1 cellular context compared by ENCODE assay signal in the genomic region with DNA sequence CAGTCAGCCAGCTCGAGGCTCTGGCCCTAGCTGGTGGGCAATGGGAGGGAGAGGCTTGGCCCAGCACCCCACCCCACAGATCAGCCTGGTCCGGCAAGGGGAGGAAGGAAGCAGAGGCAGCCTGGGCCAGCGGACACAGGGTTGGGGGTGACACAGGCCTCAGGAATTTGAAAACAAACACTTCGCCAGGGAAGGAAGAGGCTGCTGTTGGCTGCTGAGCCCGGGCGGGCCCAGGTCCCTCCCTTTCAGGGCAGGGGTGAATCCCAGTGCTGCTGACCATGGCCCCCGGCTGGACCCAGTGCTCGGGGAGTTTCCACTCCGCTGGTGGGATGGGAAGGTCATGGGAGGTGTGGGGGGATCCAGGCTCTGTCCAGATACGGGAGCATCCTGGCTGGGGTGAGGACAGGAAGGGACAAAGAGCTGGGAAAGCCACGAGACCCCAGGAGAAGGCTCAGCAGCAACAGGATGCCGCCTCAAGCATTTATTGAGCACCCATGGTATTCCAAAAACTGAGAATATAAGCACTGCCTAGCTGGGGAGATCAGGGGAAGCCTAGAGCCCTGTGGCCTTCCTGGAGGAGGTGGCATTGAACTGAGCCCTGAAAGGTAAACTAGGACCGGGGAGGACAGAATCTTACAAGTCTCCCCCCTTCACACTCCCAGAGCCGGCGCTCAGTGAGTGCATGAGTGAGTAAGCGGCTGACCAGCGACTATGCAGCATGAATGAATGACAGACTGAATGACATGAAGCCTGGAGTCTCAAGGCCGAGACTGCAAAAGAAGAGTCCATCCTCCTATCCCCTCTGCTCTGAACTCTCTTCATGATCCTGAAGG.
A peak's percentile ranks its signal among the peaks of the same experiment; 100 is the strongest.
TF ChIP-seq lines count a peak whose summit lies in the region.

No MANE protein-coding gene starts in this region.

TF ChIP-seq in HepG2, 621 proteins besides CTCF, POLR2A, EP300 and RAD21 (continued from another document and continues in another):
- TF ChIP-seq, protein P1, sequence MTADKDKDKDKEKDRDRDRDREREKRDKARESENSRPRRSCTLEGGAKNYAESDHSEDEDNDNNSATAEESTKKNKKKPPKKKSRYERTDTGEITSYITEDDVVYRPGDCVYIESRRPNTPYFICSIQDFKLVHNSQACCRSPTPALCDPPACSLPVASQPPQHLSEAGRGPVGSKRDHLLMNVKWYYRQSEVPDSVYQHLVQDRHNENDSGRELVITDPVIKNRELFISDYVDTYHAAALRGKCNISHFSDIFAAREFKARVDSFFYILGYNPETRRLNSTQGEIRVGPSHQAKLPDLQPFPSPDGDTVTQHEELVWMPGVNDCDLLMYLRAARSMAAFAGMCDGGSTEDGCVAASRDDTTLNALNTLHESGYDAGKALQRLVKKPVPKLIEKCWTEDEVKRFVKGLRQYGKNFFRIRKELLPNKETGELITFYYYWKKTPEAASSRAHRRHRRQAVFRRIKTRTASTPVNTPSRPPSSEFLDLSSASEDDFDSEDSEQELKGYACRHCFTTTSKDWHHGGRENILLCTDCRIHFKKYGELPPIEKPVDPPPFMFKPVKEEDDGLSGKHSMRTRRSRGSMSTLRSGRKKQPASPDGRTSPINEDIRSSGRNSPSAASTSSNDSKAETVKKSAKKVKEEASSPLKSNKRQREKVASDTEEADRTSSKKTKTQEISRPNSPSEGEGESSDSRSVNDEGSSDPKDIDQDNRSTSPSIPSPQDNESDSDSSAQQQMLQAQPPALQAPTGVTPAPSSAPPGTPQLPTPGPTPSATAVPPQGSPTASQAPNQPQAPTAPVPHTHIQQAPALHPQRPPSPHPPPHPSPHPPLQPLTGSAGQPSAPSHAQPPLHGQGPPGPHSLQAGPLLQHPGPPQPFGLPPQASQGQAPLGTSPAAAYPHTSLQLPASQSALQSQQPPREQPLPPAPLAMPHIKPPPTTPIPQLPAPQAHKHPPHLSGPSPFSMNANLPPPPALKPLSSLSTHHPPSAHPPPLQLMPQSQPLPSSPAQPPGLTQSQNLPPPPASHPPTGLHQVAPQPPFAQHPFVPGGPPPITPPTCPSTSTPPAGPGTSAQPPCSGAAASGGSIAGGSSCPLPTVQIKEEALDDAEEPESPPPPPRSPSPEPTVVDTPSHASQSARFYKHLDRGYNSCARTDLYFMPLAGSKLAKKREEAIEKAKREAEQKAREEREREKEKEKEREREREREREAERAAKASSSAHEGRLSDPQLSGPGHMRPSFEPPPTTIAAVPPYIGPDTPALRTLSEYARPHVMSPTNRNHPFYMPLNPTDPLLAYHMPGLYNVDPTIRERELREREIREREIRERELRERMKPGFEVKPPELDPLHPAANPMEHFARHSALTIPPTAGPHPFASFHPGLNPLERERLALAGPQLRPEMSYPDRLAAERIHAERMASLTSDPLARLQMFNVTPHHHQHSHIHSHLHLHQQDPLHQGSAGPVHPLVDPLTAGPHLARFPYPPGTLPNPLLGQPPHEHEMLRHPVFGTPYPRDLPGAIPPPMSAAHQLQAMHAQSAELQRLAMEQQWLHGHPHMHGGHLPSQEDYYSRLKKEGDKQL (CRISPR knock-in tag; IDR thresholded peaks at IDR 0.05; ENCODE audit: low read depth) = peak; percentile 63; the same call in 1 of the 2 replicates
- TF ChIP-seq HES4 (CRISPR knock-in tag; IDR thresholded peaks at IDR 0.05; ENCODE audit: borderline replicate concordance) (0 out of 2 replicates have a peak, but pooled peaks have one; percentile 43), THAP11 (CRISPR knock-in tag; IDR thresholded peaks at IDR 0.05) (peak; percentile 63), MAF1 (CRISPR knock-in tag; IDR thresholded peaks at IDR 0.05; ENCODE audit: borderline replicate concordance) (0 out of 2 replicates have a peak, but pooled peaks have one; percentile 56), DR1 (CRISPR knock-in tag; IDR thresholded peaks at IDR 0.05) (no peak), ZNF550 (CRISPR knock-in tag; IDR thresholded peaks at IDR 0.05; ENCODE audit: borderline replicate concordance) (no peak), TCF7L2 (IDR thresholded peaks at IDR 0.05; ENCODE audit: low read depth, low read length) (no peak), ZNF350 (CRISPR knock-in tag; IDR thresholded peaks at IDR 0.05; ENCODE audit: borderline replicate concordance, low read depth) (peak; percentile 63; the same call in 1 of the 2 replicates), GABPA (IDR thresholded peaks at IDR 0.05; ENCODE audit: low read depth, low read length) (no peak), GABPA (CRISPR knock-in tag; IDR thresholded peaks at IDR 0.05; ENCODE audit: low read depth) (peak; percentile 66), RORA (CRISPR knock-in tag; IDR thresholded peaks at IDR 0.05) (no peak), REXO4 (CRISPR knock-in tag; IDR thresholded peaks at IDR 0.05; ENCODE audit: borderline replicate concordance) (no peak), ZNF496 (CRISPR knock-in tag; IDR thresholded peaks at IDR 0.05; ENCODE audit: insufficient replicate concordance) (no peak), SRSF1 (optimal IDR thresholded peaks at IDR 0.05; ENCODE audit: low read depth, low read length) (no peak), ZSCAN20 (CRISPR knock-in tag; IDR thresholded peaks at IDR 0.05; ENCODE audit: borderline replicate concordance) (no peak), ZNF546 (CRISPR knock-in tag; conservative IDR thresholded peaks at IDR 0.05) (no peak), ZNF773 (CRISPR knock-in tag; IDR thresholded peaks at IDR 0.05; ENCODE audit: borderline replicate concordance) (no peak)
- TF ChIP-seq, protein P2, sequence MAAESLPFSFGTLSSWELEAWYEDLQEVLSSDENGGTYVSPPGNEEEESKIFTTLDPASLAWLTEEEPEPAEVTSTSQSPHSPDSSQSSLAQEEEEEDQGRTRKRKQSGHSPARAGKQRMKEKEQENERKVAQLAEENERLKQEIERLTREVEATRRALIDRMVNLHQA (CRISPR knock-in tag; IDR thresholded peaks at IDR 0.05) = no peak
- TF ChIP-seq, protein P3, sequence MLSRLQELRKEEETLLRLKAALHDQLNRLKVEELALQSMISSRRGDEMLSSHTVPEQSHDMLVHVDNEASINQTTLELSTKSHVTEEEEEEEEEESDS (CRISPR knock-in tag; IDR thresholded peaks at IDR 0.05; ENCODE audit: borderline replicate concordance) = no peak
- TF ChIP-seq, protein P4, sequence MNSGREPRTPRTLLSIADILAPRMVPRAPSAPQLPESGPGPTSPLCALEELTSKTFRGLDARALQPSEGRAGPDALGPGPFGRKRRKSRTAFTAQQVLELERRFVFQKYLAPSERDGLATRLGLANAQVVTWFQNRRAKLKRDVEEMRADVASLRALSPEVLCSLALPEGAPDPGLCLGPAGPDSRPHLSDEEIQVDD (CRISPR knock-in tag; IDR thresholded peaks at IDR 0.05; ENCODE audit: borderline replicate concordance) = no peak
- TF ChIP-seq, protein P5, sequence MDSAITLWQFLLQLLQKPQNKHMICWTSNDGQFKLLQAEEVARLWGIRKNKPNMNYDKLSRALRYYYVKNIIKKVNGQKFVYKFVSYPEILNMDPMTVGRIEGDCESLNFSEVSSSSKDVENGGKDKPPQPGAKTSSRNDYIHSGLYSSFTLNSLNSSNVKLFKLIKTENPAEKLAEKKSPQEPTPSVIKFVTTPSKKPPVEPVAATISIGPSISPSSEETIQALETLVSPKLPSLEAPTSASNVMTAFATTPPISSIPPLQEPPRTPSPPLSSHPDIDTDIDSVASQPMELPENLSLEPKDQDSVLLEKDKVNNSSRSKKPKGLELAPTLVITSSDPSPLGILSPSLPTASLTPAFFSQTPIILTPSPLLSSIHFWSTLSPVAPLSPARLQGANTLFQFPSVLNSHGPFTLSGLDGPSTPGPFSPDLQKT (CRISPR knock-in tag; IDR thresholded peaks at IDR 0.05; ENCODE audit: borderline replicate concordance) = no peak
- TF ChIP-seq, protein P6, sequence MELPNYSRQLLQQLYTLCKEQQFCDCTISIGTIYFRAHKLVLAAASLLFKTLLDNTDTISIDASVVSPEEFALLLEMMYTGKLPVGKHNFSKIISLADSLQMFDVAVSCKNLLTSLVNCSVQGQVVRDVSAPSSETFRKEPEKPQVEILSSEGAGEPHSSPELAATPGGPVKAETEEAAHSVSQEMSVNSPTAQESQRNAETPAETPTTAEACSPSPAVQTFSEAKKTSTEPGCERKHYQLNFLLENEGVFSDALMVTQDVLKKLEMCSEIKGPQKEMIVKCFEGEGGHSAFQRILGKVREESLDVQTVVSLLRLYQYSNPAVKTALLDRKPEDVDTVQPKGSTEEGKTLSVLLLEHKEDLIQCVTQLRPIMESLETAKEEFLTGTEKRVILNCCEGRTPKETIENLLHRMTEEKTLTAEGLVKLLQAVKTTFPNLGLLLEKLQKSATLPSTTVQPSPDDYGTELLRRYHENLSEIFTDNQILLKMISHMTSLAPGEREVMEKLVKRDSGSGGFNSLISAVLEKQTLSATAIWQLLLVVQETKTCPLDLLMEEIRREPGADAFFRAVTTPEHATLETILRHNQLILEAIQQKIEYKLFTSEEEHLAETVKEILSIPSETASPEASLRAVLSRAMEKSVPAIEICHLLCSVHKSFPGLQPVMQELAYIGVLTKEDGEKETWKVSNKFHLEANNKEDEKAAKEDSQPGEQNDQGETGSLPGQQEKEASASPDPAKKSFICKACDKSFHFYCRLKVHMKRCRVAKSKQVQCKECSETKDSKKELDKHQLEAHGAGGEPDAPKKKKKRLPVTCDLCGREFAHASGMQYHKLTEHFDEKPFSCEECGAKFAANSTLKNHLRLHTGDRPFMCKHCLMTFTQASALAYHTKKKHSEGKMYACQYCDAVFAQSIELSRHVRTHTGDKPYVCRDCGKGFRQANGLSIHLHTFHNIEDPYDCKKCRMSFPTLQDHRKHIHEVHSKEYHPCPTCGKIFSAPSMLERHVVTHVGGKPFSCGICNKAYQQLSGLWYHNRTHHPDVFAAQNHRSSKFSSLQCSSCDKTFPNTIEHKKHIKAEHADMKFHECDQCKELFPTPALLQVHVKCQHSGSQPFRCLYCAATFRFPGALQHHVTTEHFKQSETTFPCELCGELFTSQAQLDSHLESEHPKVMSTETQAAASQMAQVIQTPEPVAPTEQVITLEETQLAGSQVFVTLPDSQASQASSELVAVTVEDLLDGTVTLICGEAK (IDR thresholded peaks at IDR 0.05) = no peak
- TF ChIP-seq, protein P6 (CRISPR knock-in tag; IDR thresholded peaks at IDR 0.05) = no peak
- TF ChIP-seq, protein P7, sequence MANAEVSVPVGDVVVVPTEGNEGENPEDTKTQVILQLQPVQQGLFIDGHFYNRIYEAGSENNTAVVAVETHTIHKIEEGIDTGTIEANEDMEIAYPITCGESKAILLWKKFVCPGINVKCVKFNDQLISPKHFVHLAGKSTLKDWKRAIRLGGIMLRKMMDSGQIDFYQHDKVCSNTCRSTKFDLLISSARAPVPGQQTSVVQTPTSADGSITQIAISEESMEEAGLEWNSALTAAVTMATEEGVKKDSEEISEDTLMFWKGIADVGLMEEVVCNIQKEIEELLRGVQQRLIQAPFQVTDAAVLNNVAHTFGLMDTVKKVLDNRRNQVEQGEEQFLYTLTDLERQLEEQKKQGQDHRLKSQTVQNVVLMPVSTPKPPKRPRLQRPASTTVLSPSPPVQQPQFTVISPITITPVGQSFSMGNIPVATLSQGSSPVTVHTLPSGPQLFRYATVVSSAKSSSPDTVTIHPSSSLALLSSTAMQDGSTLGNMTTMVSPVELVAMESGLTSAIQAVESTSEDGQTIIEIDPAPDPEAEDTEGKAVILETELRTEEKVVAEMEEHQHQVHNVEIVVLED (CRISPR knock-in tag; IDR thresholded peaks at IDR 0.05; ENCODE audit: borderline replicate concordance) = no peak; the same call in 1 of the 2 replicates
- TF ChIP-seq, protein P8, sequence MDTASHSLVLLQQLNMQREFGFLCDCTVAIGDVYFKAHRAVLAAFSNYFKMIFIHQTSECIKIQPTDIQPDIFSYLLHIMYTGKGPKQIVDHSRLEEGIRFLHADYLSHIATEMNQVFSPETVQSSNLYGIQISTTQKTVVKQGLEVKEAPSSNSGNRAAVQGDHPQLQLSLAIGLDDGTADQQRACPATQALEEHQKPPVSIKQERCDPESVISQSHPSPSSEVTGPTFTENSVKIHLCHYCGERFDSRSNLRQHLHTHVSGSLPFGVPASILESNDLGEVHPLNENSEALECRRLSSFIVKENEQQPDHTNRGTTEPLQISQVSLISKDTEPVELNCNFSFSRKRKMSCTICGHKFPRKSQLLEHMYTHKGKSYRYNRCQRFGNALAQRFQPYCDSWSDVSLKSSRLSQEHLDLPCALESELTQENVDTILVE (CRISPR knock-in tag; IDR thresholded peaks at IDR 0.05) = peak; percentile 41; the same call in 1 of the 2 replicates
- TF ChIP-seq, protein P9, sequence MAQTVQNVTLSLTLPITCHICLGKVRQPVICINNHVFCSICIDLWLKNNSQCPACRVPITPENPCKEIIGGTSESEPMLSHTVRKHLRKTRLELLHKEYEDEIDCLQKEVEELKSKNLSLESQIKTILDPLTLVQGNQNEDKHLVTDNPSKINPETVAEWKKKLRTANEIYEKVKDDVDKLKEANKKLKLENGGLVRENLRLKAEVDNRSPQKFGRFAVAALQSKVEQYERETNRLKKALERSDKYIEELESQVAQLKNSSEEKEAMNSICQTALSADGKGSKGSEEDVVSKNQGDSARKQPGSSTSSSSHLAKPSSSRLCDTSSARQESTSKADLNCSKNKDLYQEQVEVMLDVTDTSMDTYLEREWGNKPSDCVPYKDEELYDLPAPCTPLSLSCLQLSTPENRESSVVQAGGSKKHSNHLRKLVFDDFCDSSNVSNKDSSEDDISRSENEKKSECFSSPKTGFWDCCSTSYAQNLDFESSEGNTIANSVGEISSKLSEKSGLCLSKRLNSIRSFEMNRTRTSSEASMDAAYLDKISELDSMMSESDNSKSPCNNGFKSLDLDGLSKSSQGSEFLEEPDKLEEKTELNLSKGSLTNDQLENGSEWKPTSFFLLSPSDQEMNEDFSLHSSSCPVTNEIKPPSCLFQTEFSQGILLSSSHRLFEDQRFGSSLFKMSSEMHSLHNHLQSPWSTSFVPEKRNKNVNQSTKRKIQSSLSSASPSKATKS (CRISPR knock-in tag; IDR thresholded peaks at IDR 0.05) = no peak
